Comparison of ENCODE assay signal across 7 cellular contexts in genomic region chr9:10586407-10586806, GRCh38.
"Had no signal": no experiment of that assay in that cellular context is flagged by ENCODE, and none has a peak within 500 bp of the region (broad histone marks: within the 10 kb centered on the region; RNA-seq: fewer than 3 reads in every experiment).

No MANE protein-coding gene starts in this region.

- FAIRE-seq: H1, H54, HTR-8/SVneo had no signal

- ATAC-seq: GM23338 had no signal

- DNase-seq: H9, HCEC 1CT, IMR-90 had no signal

- H3K4me3 ChIP-seq: GM23338 had no signal

- H3K4me2 ChIP-seq: GM23338 had no signal

- H2AFZ ChIP-seq: GM23338 had no signal
